13 cellular contexts compared by ENCODE assay signal in genomic region chr1:43345119-43345518, GRCh38. TPM values are rescaled to one million over a fixed set of nuclear protein-coding genes. Genes with fewer than 3 reads are reported as not detected.
DNase-seq lines count a peak whose midpoint lies in the region; ATAC-seq and TF ChIP-seq lines count a peak whose summit lies in the region.
"Had no signal": no experiment of that assay in that cellular context is flagged by ENCODE, and none has a peak within 500 bp of the region (broad histone marks: within the 10 kb centered on the region; RNA-seq: fewer than 3 reads in every experiment).

No MANE protein-coding gene starts in this region.

- no peaks in the 10 kb centered on the region for H3K9me3 Mint-ChIP-seq in activated CD8-positive, alpha-beta T cell treated with anti-CD3 and anti-CD28 coated beads for 36 hours
- H3K9me3 Mint-ChIP-seq in activated CD8-positive, alpha-beta T cell treated with anti-CD3 and anti-CD28 coated beads, Interleukin-2, amount 10 ng/mL, durations not matched to agents 7 days and 5 days (ENCODE audit: insufficient read depth) = no peaks in the 10 kb centered on the region
- H3K9me3 Mint-ChIP-seq: T-helper 1 cell treated with Interleukin-12 subunit alpha and Interleukin-12 subunit beta and Interleukin-4 antibody, amounts not matched to agents 30 μg/mL and 1 μg/mL, for 36 hours; type B pancreatic cell had no signal

- in situ Hi-C loops in transverse colon (cut with MboI; ENCODE audit: low pct_ligation_motif_present in 1 of 4, low pct_unique_long_range_greater_than_20kb in 1 of 4, low sequenced_read_pairs in 3 of 4) = no loop called here

- no peaks in the 10 kb centered on the region for H3K36me3 Mint-ChIP-seq in activated CD8-positive, alpha-beta T cell treated with anti-CD3 and anti-CD28 coated beads for 36 hours (ENCODE audit: low read depth)
- H3K36me3 Mint-ChIP-seq in activated CD8-positive, alpha-beta T cell treated with anti-CD3 and anti-CD28 coated beads, Interleukin-2, amount 10 ng/mL, durations not matched to agents 7 days and 5 days (ENCODE audit: low read depth) = no peaks in the 10 kb centered on the region
- H3K36me3 Mint-ChIP-seq: type B pancreatic cell had no signal

- no peak overlapping the region for H3K4me3 ChIP-seq in transverse colon
- H3K4me3 ChIP-seq: breast epithelium, lower lobe of right lung had no signal

- CTCF ChIA-PET in activated CD8-positive, alpha-beta T cell treated with anti-CD3 and anti-CD28 coated beads for 36 hours (lab: Charles Lee) = interaction anchor here (1.1 to 1.3 kb wide), 2 partner anchors 11 to 118 kb away, joined by 3 read pairs; no protein-coding TSS in a partner anchor
- CTCF ChIA-PET in activated CD8-positive, alpha-beta T cell treated with anti-CD3 and anti-CD28 coated beads, Interleukin-2, amount 10 ng/mL, durations not matched to agents 7 days and 5 days (lab: Charles Lee) = no interaction called here

- H3K27me3 Mint-ChIP-seq in activated CD8-positive, alpha-beta T cell treated with anti-CD3 and anti-CD28 coated beads for 36 hours = no peaks in the 10 kb centered on the region
- no peaks in the 10 kb centered on the region for H3K27me3 Mint-ChIP-seq in activated CD8-positive, alpha-beta T cell treated with anti-CD3 and anti-CD28 coated beads, Interleukin-2, amount 10 ng/mL, durations not matched to agents 7 days and 5 days (ENCODE audit: low read depth)

- H3K27me3 ChIP-seq in transverse colon = no peaks in the 10 kb centered on the region
- H3K27me3 ChIP-seq: breast epithelium had no signal

- peak overlapping the region in 3 of 4 donors; percentile 42 to 58 (median 50) for H3K27ac ChIP-seq in transverse colon
- H3K27ac ChIP-seq: breast epithelium, lower lobe of right lung had no signal

- TF ChIP-seq CTCF in activated CD8-positive, alpha-beta T cell treated with anti-CD3 and anti-CD28 coated beads for 36 hours (IDR thresholded peaks at IDR 0.05) = no peak
- TF ChIP-seq CTCF in transverse colon (IDR thresholded peaks at IDR 0.05) = no peak

- intact Hi-C loops in activated CD8-positive, alpha-beta T cell treated with anti-CD3 and anti-CD28 coated beads for 36 hours (cut with micrococcal nuclease) = no loop called here
- intact Hi-C loops in left cardiac atrium (cut with DNase I) (no loop called here), transverse colon (cut with DNase I; ENCODE audit: low total_unique reads) (no loop called here)

- H3K4me1 Mint-ChIP-seq in activated CD8-positive, alpha-beta T cell treated with anti-CD3 and anti-CD28 coated beads for 36 hours (ENCODE audit: low read depth) = peaks cover 12% of the 10 kb centered on the region
- H3K4me1 Mint-ChIP-seq in activated CD8-positive, alpha-beta T cell treated with anti-CD3 and anti-CD28 coated beads, Interleukin-2, amount 10 ng/mL, durations not matched to agents 7 days and 5 days (ENCODE audit: low read depth) = peaks cover 10% of the 10 kb centered on the region

- 25 to 52% methylated on average over 3 of the region's 3 CpGs for WGBS in transverse colon (ENCODE audit: low coverage in 1 of 2), 2 donors

- H3K9me3 ChIP-seq in transverse colon = no peaks in the 10 kb centered on the region
- H3K9me3 ChIP-seq: breast epithelium, lower lobe of right lung had no signal

- H3K36me3 ChIP-seq in transverse colon = no peaks in the 10 kb centered on the region
- H3K36me3 ChIP-seq: breast epithelium, lower lobe of right lung had no signal

- DNase-seq in activated CD8-positive, alpha-beta T cell treated with anti-CD3 and anti-CD28 coated beads for 36 hours = no peak
- no peak for DNase-seq in activated CD8-positive, alpha-beta T cell treated with anti-CD3 and anti-CD28 coated beads, Interleukin-2, amount 10 ng/mL, durations not matched to agents 7 days and 5 days
- DNase-seq in left cardiac atrium (no peak), transverse colon (peak; percentile 36)
- no peak for DNase-seq in activated CD4-positive, CD25-positive, alpha-beta regulatory T cell (lab: John Stamatoyannopoulos, UW)
- DNase-seq: lower lobe of right lung, NCI-H1105 had no signal

- ATAC-seq in activated CD8-positive, alpha-beta T cell treated with anti-CD3 and anti-CD28 coated beads for 36 hours = peak; percentile 21
- no peak for ATAC-seq in activated CD8-positive, alpha-beta T cell treated with anti-CD3 and anti-CD28 coated beads, Interleukin-2, amount 10 ng/mL, durations not matched to agents 7 days and 5 days
- ATAC-seq in left cardiac atrium (peak; percentile 14 to 23), HG03280 (IDR thresholded peaks at IDR 0.05; ENCODE audit: unreplicated experiment) (no peak)
- ATAC-seq: lower lobe of right lung, Panc1 had no signal

- POLR2A ChIA-PET in activated CD8-positive, alpha-beta T cell treated with anti-CD3 and anti-CD28 coated beads for 36 hours (lab: Charles Lee) = no interaction called here
- POLR2A ChIA-PET in activated CD8-positive, alpha-beta T cell treated with anti-CD3 and anti-CD28 coated beads, Interleukin-2, amount 10 ng/mL, durations not matched to agents 7 days and 5 days (lab: Charles Lee) = no interaction called here

- TF ChIP-seq EP300 in transverse colon (IDR thresholded peaks at IDR 0.05; ENCODE audit: low read depth) = no peak

- H3K27ac Mint-ChIP-seq in activated CD8-positive, alpha-beta T cell treated with anti-CD3 and anti-CD28 coated beads for 36 hours = peak overlapping the region; percentile 12
- H3K27ac Mint-ChIP-seq in activated CD8-positive, alpha-beta T cell treated with anti-CD3 and anti-CD28 coated beads, Interleukin-2, amount 10 ng/mL, durations not matched to agents 7 days and 5 days = no peak overlapping the region
- H3K27ac Mint-ChIP-seq: T-helper 1 cell treated with Interleukin-12 subunit alpha and Interleukin-12 subunit beta and Interleukin-4 antibody, amounts not matched to agents 30 μg/mL and 1 μg/mL, for 36 hours had no signal

- peaks cover 6 to 29% (median 15%) of the 10 kb centered on the region in 4 donors for H3K4me1 ChIP-seq in transverse colon
- H3K4me1 ChIP-seq: breast epithelium had no signal

- no peak overlapping the region for H3K4me3 Mint-ChIP-seq in activated CD8-positive, alpha-beta T cell treated with anti-CD3 and anti-CD28 coated beads for 36 hours
- no peak overlapping the region for H3K4me3 Mint-ChIP-seq in activated CD8-positive, alpha-beta T cell treated with anti-CD3 and anti-CD28 coated beads, Interleukin-2, amount 10 ng/mL, durations not matched to agents 7 days and 5 days
- H3K4me3 Mint-ChIP-seq: T-helper 1 cell treated with Interleukin-12 subunit alpha and Interleukin-12 subunit beta and Interleukin-4 antibody, amounts not matched to agents 30 μg/mL and 1 μg/mL, for 36 hours; type B pancreatic cell had no signal

- no peak for TF ChIP-seq POLR2A in transverse colon (IDR thresholded peaks at IDR 0.05)

RNA-seq across cellular contexts. Expression of gene MPL, which starts 7.5 kb away (rescaled TPM):
- total RNA-seq in activated CD8-positive, alpha-beta T cell treated with anti-CD3 and anti-CD28 coated beads for 36 hours = not detected
- not detected for total RNA-seq in activated CD8-positive, alpha-beta T cell treated with anti-CD3 and anti-CD28 coated beads, Interleukin-2, amount 10 ng/mL, durations not matched to agents 7 days and 5 days
- total RNA-seq in left cardiac atrium (under 1 TPM; 0.44 to 0.65 TPM), transverse colon (under 1 TPM in 1 of 4 donors, not detected in 3; 0.32 TPM)
- total RNA-seq: A673, breast epithelium had no signal

RNA-seq across cellular contexts. Expression of gene CDC20, which starts 13.7 kb away (rescaled TPM):
- 100 to 1,000 TPM; 160 to 167 TPM for total RNA-seq in activated CD8-positive, alpha-beta T cell treated with anti-CD3 and anti-CD28 coated beads for 36 hours
- total RNA-seq in activated CD8-positive, alpha-beta T cell treated with anti-CD3 and anti-CD28 coated beads, Interleukin-2, amount 10 ng/mL, durations not matched to agents 7 days and 5 days = 100 to 1,000 TPM; 214 to 232 TPM
- total RNA-seq in left cardiac atrium = 1 to 10 TPM in 1 of 2 donors, under 1 TPM in 1; 0.34 to 1.4 TPM
- 10 to 100 TPM in 1 of 4 donors, 1 to 10 TPM in 2, not detected in 1; 2.9 to 38.4 (median 4.5) TPM for total RNA-seq in transverse colon

RNA-seq across cellular contexts. Expression of gene ELOVL1, which starts 22.7 kb away (rescaled TPM):
- total RNA-seq in activated CD8-positive, alpha-beta T cell treated with anti-CD3 and anti-CD28 coated beads for 36 hours = 10 to 100 TPM; 45.4 to 49.2 TPM
- 10 to 100 TPM; 69.6 to 71.0 TPM for total RNA-seq in activated CD8-positive, alpha-beta T cell treated with anti-CD3 and anti-CD28 coated beads, Interleukin-2, amount 10 ng/mL, durations not matched to agents 7 days and 5 days
- total RNA-seq in left cardiac atrium (10 to 100 TPM; 35.9 to 49.4 TPM), transverse colon (100 to 1,000 TPM in 1 of 4 donors, 10 to 100 TPM in 3; 58.4 to 114 (median 99.5) TPM)

RNA-seq across cellular contexts. Expression of gene TIE1, which starts 44.3 kb away (rescaled TPM):
- total RNA-seq in activated CD8-positive, alpha-beta T cell treated with anti-CD3 and anti-CD28 coated beads for 36 hours = under 1 TPM in 1 of 2 experiments, not detected in 1; 0.25 TPM
- total RNA-seq in activated CD8-positive, alpha-beta T cell treated with anti-CD3 and anti-CD28 coated beads, Interleukin-2, amount 10 ng/mL, durations not matched to agents 7 days and 5 days = 1 to 10 TPM in 1 of 2 experiments, under 1 TPM in 1; 0.53 to 1.3 TPM
- 10 to 100 TPM; 23.1 to 38.9 TPM for total RNA-seq in left cardiac atrium
- 1 to 10 TPM; 2.4 to 7.8 (median 5.3) TPM for total RNA-seq in transverse colon
- total RNA-seq: A673 had no signal

RNA-seq across cellular contexts. Expression of gene MED8, which starts 44.5 kb away (rescaled TPM):
- 10 to 100 TPM; 33.5 to 34.5 TPM for total RNA-seq in activated CD8-positive, alpha-beta T cell treated with anti-CD3 and anti-CD28 coated beads for 36 hours
- total RNA-seq in activated CD8-positive, alpha-beta T cell treated with anti-CD3 and anti-CD28 coated beads, Interleukin-2, amount 10 ng/mL, durations not matched to agents 7 days and 5 days = 10 to 100 TPM; 33.1 to 35.1 TPM
- total RNA-seq in left cardiac atrium (10 to 100 TPM; 19.1 to 27.4 TPM), transverse colon (10 to 100 TPM; 12.7 to 41.9 (median 25.0) TPM)

Comparison
In these comparisons a context has a peak if more than half of its experiments do, and no peak if none do; other contexts are left out.
1. ATAC-seq: peak in activated CD8-positive, alpha-beta T cell treated with anti-CD3 and anti-CD28 coated beads for 36 hours (single experiment) and left cardiac atrium (2 of 2); none in activated CD8-positive, alpha-beta T cell treated with anti-CD3 and anti-CD28 coated beads, Interleukin-2, amount 10 ng/mL, durations not matched to agents 7 days and 5 days (single experiment) and HG03280 (single experiment).
2. RNA of gene CDC20, which starts 13.7 kb away (total RNA-seq): 214 to 232 TPM in activated CD8-positive, alpha-beta T cell treated with anti-CD3 and anti-CD28 coated beads, Interleukin-2, amount 10 ng/mL, durations not matched to agents 7 days and 5 days and 160 to 167 TPM in activated CD8-positive, alpha-beta T cell treated with anti-CD3 and anti-CD28 coated beads for 36 hours; 2.9 to 38.4 TPM in transverse colon and 0.34 to 1.4 TPM in left cardiac atrium; every median in the first group is over 4 times any median in the second.